9 cellular contexts compared by ENCODE assay signal in the genomic region with DNA sequence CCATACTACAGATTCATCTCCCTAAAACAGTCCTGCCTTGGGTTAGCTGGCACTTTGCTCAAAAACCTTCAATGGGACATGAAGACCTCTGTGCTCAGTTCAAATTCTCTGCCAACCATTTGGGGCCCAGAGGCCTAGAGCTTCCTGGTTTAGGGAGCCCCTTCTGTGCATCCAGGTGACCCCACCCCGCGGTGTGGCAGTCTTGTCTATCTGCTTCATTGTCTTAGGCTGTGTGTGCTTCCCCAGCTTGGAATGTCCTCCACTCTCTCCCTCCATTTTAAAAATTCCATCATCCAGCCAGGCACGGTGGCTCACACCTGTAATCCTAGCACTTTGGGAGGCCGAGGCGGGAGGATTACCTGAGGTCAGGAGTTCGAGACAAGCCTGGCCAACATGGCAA.
"Had no signal": no experiment of that assay in that cellular context is flagged by ENCODE, and none has a peak within 500 bp of the region (broad histone marks: within the 10 kb centered on the region; RNA-seq: fewer than 3 reads in every experiment).

No MANE protein-coding gene starts in this region.

- H3K4me1 ChIP-seq: HAP-1 had no signal

- H3K27ac ChIP-seq: GM23248, HL-60 had no signal

- FAIRE-seq: HepG2 had no signal

- H3K36me3 ChIP-seq: HAP-1 had no signal

- DNase-seq: GM23248, GOT3, H7, HFFc6 had no signal

- H3K4me3 Mint-ChIP-seq: HFFc6, IgD-negative memory B cell had no signal

- H3K9ac ChIP-seq: GM23248 had no signal

- H2AFZ ChIP-seq: GM23248 had no signal

- H3K27ac Mint-ChIP-seq: HFFc6, IgD-negative memory B cell had no signal

- H3K9me3 Mint-ChIP-seq: HFFc6 had no signal

- H3K36me3 Mint-ChIP-seq: IgD-negative memory B cell had no signal

- ATAC-seq: HCT116, HepG2 had no signal

- H3K9me3 ChIP-seq: HAP-1 had no signal

- H3K4me3 ChIP-seq: GM23248, HAP-1 had no signal
